In the genomic region with DNA sequence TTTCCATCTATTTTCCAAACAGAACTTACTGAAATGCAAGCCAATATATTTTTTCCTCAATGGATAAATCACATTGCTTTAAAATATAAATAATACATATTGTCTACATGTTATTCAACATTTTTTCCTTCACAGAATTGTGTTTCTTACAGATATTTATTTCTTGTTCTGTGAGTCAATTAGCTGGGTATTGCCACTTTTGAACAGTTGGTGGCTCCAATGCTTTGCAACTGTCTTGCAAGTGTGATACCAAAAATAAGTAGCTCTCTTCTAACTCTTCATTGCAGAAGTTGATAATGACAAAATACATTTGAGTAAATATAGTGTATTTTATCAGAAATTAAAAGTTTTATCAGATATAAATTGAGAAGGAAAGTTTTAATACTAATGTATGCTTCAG, we compare ENCODE assay signal across 1 cellular context.
TF ChIP-seq lines count a peak whose summit lies in the region.

No MANE protein-coding gene starts in this region.

TF ChIP-seq in K562, 482 proteins besides CTCF, POLR2A, EP300 and RAD21 (continued from another document):
- TF ChIP-seq ZNF695 (CRISPR knock-in tag; IDR thresholded peaks at IDR 0.05) = no peak
